Comparison of ENCODE assay signal across 2 cellular contexts in the genomic region with DNA sequence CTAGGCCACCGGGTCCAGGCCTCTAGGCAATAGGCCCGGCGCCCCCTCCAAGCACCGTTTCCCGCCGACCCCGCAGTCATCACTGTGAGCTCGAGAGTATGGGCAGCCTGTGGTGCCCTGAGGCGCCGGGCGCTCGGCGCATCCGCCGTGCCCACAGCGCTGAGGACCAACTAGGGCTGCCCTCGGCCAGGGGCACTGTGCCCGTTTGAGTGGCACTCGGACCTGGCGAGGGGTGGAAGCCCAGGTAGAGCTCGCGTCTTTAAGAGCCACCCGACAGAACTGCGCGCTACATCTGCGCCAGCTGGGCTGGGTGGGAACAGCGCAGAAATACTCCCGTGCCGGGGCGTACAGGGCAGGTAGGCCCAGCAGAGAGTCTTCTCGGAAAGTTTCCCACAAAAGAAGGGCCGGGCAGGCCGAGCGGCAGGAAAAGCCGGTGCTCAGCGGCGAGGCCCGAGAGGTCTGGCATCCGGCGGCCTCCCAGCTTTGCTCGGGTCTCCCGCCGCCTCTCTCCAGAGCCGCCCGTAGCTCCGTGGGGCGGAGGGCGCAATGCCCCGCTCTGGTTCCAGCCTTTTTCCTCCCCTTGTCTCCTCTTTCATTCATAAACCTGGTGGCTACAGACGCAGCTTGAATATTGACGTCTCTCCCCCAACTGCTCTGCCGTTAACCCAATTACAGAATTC.
TF ChIP-seq lines count a peak whose summit lies in the region.

No MANE protein-coding gene starts in this region.

TF ChIP-seq in GM23338, 12 proteins besides CTCF, POLR2A, EP300 and RAD21:
- no peak for TF ChIP-seq JUNB (IDR thresholded peaks at IDR 0.05; ENCODE audit: unreplicated experiment)
- TF ChIP-seq EZH2 (IDR thresholded peaks at IDR 0.05; ENCODE audit: low read depth, unreplicated experiment) = peak; percentile 91
- TF ChIP-seq STAT1 (IDR thresholded peaks at IDR 0.05; ENCODE audit: unreplicated experiment) = no peak
- TF ChIP-seq NANOG (IDR thresholded peaks at IDR 0.05; ENCODE audit: borderline replicate concordance) = no peak
- TF ChIP-seq EZH2phosphoT487 (IDR thresholded peaks at IDR 0.05; ENCODE audit: unreplicated experiment) = peak; percentile 75
- TF ChIP-seq ZNF114 (CRISPR knock-in tag; IDR thresholded peaks at IDR 0.05) = no peak
- TF ChIP-seq, protein P1, sequence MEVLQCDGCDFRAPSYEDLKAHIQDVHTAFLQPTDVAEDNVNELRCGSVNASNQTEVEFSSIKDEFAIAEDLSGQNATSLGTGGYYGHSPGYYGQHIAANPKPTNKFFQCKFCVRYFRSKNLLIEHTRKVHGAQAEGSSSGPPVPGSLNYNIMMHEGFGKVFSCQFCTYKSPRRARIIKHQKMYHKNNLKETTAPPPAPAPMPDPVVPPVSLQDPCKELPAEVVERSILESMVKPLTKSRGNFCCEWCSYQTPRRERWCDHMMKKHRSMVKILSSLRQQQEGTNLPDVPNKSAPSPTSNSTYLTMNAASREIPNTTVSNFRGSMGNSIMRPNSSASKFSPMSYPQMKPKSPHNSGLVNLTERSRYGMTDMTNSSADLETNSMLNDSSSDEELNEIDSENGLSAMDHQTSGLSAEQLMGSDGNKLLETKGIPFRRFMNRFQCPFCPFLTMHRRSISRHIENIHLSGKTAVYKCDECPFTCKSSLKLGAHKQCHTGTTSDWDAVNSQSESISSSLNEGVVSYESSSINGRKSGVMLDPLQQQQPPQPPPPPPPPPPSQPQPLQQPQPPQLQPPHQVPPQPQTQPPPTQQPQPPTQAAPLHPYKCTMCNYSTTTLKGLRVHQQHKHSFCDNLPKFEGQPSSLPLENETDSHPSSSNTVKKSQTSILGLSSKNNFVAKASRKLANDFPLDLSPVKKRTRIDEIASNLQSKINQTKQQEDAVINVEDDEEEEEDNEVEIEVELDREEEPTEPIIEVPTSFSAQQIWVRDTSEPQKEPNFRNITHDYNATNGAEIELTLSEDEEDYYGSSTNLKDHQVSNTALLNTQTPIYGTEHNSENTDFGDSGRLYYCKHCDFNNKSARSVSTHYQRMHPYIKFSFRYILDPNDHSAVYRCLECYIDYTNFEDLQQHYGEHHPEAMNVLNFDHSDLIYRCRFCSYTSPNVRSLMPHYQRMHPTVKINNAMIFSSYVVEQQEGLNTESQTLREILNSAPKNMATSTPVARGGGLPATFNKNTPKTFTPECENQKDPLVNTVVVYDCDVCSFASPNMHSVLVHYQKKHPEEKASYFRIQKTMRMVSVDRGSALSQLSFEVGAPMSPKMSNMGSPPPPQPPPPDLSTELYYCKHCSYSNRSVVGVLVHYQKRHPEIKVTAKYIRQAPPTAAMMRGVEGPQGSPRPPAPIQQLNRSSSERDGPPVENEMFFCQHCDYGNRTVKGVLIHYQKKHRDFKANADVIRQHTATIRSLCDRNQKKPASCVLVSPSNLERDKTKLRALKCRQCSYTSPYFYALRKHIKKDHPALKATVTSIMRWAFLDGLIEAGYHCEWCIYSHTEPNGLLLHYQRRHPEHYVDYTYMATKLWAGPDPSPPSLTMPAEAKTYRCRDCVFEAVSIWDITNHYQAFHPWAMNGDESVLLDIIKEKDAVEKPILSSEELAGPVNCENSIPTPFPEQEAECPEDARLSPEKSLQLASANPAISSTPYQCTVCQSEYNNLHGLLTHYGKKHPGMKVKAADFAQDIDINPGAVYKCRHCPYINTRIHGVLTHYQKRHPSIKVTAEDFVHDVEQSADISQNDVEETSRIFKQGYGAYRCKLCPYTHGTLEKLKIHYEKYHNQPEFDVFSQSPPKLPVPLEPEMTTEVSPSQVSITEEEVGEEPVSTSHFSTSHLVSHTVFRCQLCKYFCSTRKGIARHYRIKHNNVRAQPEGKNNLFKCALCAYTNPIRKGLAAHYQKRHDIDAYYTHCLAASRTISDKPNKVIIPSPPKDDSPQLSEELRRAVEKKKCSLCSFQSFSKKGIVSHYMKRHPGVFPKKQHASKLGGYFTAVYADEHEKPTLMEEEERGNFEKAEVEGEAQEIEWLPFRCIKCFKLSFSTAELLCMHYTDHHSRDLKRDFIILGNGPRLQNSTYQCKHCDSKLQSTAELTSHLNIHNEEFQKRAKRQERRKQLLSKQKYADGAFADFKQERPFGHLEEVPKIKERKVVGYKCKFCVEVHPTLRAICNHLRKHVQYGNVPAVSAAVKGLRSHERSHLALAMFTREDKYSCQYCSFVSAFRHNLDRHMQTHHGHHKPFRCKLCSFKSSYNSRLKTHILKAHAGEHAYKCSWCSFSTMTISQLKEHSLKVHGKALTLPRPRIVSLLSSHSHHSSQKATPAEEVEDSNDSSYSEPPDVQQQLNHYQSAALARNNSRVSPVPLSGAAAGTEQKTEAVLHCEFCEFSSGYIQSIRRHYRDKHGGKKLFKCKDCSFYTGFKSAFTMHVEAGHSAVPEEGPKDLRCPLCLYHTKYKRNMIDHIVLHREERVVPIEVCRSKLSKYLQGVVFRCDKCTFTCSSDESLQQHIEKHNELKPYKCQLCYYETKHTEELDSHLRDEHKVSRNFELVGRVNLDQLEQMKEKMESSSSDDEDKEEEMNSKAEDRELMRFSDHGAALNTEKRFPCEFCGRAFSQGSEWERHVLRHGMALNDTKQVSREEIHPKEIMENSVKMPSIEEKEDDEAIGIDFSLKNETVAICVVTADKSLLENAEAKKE (CRISPR knock-in tag; IDR thresholded peaks at IDR 0.05) = no peak
- TF ChIP-seq CREB1 (CRISPR knock-in tag; IDR thresholded peaks at IDR 0.05; ENCODE audit: low read depth) = no peak
- TF ChIP-seq, protein P2, sequence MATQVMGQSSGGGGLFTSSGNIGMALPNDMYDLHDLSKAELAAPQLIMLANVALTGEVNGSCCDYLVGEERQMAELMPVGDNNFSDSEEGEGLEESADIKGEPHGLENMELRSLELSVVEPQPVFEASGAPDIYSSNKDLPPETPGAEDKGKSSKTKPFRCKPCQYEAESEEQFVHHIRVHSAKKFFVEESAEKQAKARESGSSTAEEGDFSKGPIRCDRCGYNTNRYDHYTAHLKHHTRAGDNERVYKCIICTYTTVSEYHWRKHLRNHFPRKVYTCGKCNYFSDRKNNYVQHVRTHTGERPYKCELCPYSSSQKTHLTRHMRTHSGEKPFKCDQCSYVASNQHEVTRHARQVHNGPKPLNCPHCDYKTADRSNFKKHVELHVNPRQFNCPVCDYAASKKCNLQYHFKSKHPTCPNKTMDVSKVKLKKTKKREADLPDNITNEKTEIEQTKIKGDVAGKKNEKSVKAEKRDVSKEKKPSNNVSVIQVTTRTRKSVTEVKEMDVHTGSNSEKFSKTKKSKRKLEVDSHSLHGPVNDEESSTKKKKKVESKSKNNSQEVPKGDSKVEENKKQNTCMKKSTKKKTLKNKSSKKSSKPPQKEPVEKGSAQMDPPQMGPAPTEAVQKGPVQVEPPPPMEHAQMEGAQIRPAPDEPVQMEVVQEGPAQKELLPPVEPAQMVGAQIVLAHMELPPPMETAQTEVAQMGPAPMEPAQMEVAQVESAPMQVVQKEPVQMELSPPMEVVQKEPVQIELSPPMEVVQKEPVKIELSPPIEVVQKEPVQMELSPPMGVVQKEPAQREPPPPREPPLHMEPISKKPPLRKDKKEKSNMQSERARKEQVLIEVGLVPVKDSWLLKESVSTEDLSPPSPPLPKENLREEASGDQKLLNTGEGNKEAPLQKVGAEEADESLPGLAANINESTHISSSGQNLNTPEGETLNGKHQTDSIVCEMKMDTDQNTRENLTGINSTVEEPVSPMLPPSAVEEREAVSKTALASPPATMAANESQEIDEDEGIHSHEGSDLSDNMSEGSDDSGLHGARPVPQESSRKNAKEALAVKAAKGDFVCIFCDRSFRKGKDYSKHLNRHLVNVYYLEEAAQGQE (IDR thresholded peaks at IDR 0.05; ENCODE audit: unreplicated experiment) = no peak

TF ChIP-seq in H1, 55 proteins besides CTCF, POLR2A, EP300 and RAD21:
- TF ChIP-seq KDM1A (IDR thresholded peaks at IDR 0.05; ENCODE audit: borderline replicate concordance, low read length) (no peak), NRF1 (IDR thresholded peaks at IDR 0.05; ENCODE audit: low read depth, low read length) (no peak), SUZ12 (IDR thresholded peaks at IDR 0.05; ENCODE audit: low read length) (peak; percentile 94), NANOG (IDR thresholded peaks at IDR 0.05; ENCODE audit: insufficient read depth, low read depth, low read length, poor library complexity, severe bottlenecking) (no peak), RNF2 (IDR thresholded peaks at IDR 0.05; ENCODE audit: borderline replicate concordance, low read depth, low read length, missing control alignments, poor library complexity, severe bottlenecking) (peak; percentile 26), TAF7 (optimal IDR thresholded peaks at IDR 0.05; ENCODE audit: borderline replicate concordance, low read depth, low read length) (no peak), RBBP5 (IDR thresholded peaks at IDR 0.05; ENCODE audit: borderline replicate concordance, low read depth, low read length) (no peak), EZH2 (IDR thresholded peaks at IDR 0.05; ENCODE audit: low read depth, low read length, severe bottlenecking) (peak; percentile 99), JUND (IDR thresholded peaks at IDR 0.05; ENCODE audit: low read length) (no peak), CREB1 (IDR thresholded peaks at IDR 0.05) (no peak), BRCA1 (IDR thresholded peaks at IDR 0.05; ENCODE audit: low read depth, low read length) (no peak)
